ENCODE assay signal across 9 cellular contexts in the genomic region with DNA sequence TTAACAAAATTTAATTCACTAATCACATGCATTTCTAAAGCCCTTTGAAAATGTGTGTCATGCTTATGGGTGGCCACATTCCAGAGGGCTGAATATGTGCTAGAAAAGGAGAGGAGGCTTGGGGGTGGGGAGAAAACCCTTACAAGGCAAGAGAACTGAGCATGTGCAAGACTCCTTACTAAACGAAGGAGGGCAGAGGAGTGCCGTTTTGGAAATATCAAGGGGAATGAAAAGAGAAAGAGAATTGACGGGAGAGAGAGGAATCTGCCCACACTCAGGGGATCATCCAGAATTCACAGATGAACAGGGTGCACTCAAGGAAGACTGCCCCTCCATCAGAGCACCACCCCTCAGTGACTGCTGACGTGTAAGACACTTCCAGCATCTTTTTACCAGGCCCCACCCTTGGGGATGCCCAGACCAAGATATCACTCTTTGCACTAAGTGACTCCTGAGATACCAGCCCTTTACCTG. TPM values are rescaled to one million over a fixed set of nuclear protein-coding genes. Genes with fewer than 3 reads are reported as not detected.
DNase-seq lines count a peak whose midpoint lies in the region; ATAC-seq, FAIRE-seq and TF ChIP-seq lines count a peak whose summit lies in the region.
"Had no signal": no experiment of that assay in that cellular context is flagged by ENCODE, and none has a peak within 500 bp of the region (broad histone marks: within the 10 kb centered on the region; RNA-seq: fewer than 3 reads in every experiment).

No MANE protein-coding gene starts in this region.

- no peaks in the 10 kb centered on the region for H3K36me3 Mint-ChIP-seq in activated T-helper 17 cell treated with anti-CD3 and anti-CD28 coated beads, Interleukin-2, amount 50 U/mL, for 72 hours (ENCODE audit: low read depth)
- no peaks in the 10 kb centered on the region for H3K36me3 Mint-ChIP-seq in immature natural killer cell

- no peak overlapping the region for H4K5ac ChIP-seq in mesendoderm (ENCODE audit: low read length)

- CTCF ChIA-PET in A549 (lab: Yijun Ruan, JAX), result no interaction called here

- H3K4me1 Mint-ChIP-seq in activated T-helper 17 cell treated with anti-CD3 and anti-CD28 coated beads, Interleukin-2, amount 50 U/mL, for 72 hours, result no peaks in the 10 kb centered on the region
- peaks cover 0 to 12% of the 10 kb centered on the region in 2 donors for H3K4me1 Mint-ChIP-seq in immature natural killer cell

- H3K18ac ChIP-seq in mesendoderm (ENCODE audit: low read length), result no peak overlapping the region

- no peaks in the 10 kb centered on the region for H3K79me1 ChIP-seq in mesendoderm (ENCODE audit: low read length)

- ATAC-seq in A549, result peak; percentile 83 to 85
- ATAC-seq in activated T-helper 17 cell treated with anti-CD3 and anti-CD28 coated beads, Interleukin-2, amount 50 U/mL, for 72 hours (replicated peaks), result no peak

- H3K4me3 ChIP-seq in A549 (peak overlapping the region; percentile 47), mesendoderm (ENCODE audit: low read length) (no peak overlapping the region)

- H3K27ac Mint-ChIP-seq in activated T-helper 17 cell treated with anti-CD3 and anti-CD28 coated beads, Interleukin-2, amount 50 U/mL, for 72 hours, result no peak overlapping the region
- H3K27ac Mint-ChIP-seq in immature natural killer cell, result peak overlapping the region in 1 of 6 donors; percentile 35

- no peaks in the 10 kb centered on the region for H3K9me3 Mint-ChIP-seq in activated T-helper 17 cell treated with anti-CD3 and anti-CD28 coated beads, Interleukin-2, amount 50 U/mL, for 72 hours
- H3K9me3 Mint-ChIP-seq in immature natural killer cell, result no peaks in the 10 kb centered on the region

- H2BK120ac ChIP-seq in mesendoderm (ENCODE audit: low read depth, low read length), result no peak overlapping the region

- H3K27me3 Mint-ChIP-seq in activated T-helper 17 cell treated with anti-CD3 and anti-CD28 coated beads, Interleukin-2, amount 50 U/mL, for 72 hours, result peaks cover 3% of the 10 kb centered on the region
- peaks cover 0 to 1% (median 0%) of the 10 kb centered on the region in 3 donors for H3K27me3 Mint-ChIP-seq in immature natural killer cell (ENCODE audit: low read depth in 3 of 3)

- TF ChIP-seq RAD21 in A549 (conservative IDR thresholded peaks at IDR 0.05 in 1 of 2, IDR thresholded peaks at IDR 0.05 in 1 of 2), result peak in 1 of 2 experiments; percentile 55; a peak in 3 of 5 replicates

- TF ChIP-seq CTCF in A549 (IDR thresholded peaks at IDR 0.05), result no peak; the same call in 2 of the 3 replicates

- POLR2A ChIA-PET in A549 (lab: Yijun Ruan, JAX), result no interaction called here

- DNase-seq in A549 (ENCODE audit: low read depth in 1 of 2, low spot score in 1 of 2), result peak; percentile 71 to 95
- DNase-seq in LoVo (ENCODE audit: low spot score), result peak; percentile 74
- DNase-seq in ecto neural progenitor cell (ENCODE audit: low spot score), result peak; percentile 62
- peak; percentile 96 for DNase-seq in mesendoderm
- DNase-seq in immature natural killer cell, result no peak
- DNase-seq in stimulated activated naive CD4-positive, alpha-beta T cell (lab: John Stamatoyannopoulos, UW), result no peak
- no peak for DNase-seq in stimulated activated CD8-positive, alpha-beta memory T cell treated with anti-CD3 and anti-CD28 coated beads, Interleukin-4, amount 100 ng/mL, for 48 hours
- DNase-seq: NCI-H510A had no signal

- H3K56ac ChIP-seq in mesendoderm (ENCODE audit: low read length), result peak overlapping the region; percentile 62

- H3K9ac ChIP-seq in mesendoderm (ENCODE audit: low read length), result peak overlapping the region; percentile 42

- 0% methylated on average over 4 of the region's 4 CpGs for WGBS in A549 (ENCODE audit: missing lambda C conversion rate)
- WGBS in mesendoderm (ENCODE audit: extremely low coverage, insufficient coverage, low lambda C conversion rate), result no CpG with 5 or more reads among the region's 4 CpGs

- H3K4me1 ChIP-seq in A549, result peaks cover 52% of the 10 kb centered on the region
- peaks cover 6% of the 10 kb centered on the region for H3K4me1 ChIP-seq in mesendoderm (ENCODE audit: control insufficient read depth, low read depth, low read length)

- H2AK5ac ChIP-seq in mesendoderm (ENCODE audit: low read length), result no peak overlapping the region

- no peak overlapping the region for H3K4ac ChIP-seq in mesendoderm (ENCODE audit: low read depth, low read length)

- H3K27ac ChIP-seq in A549 (peak overlapping the region; percentile 88 to 90), mesendoderm (ENCODE audit: low read depth, low read length) (peak overlapping the region; percentile 81)

- no peaks in the 10 kb centered on the region for H3K9me3 ChIP-seq in A549

- no peaks in the 10 kb centered on the region for H3K79me2 ChIP-seq in mesendoderm (ENCODE audit: control insufficient read depth, insufficient read depth, low read length)

- H3K4me3 Mint-ChIP-seq in activated T-helper 17 cell treated with anti-CD3 and anti-CD28 coated beads, Interleukin-2, amount 50 U/mL, for 72 hours, result no peak overlapping the region
- no peak overlapping the region for H3K4me3 Mint-ChIP-seq in immature natural killer cell

- TF ChIP-seq EP300 in A549 (IDR thresholded peaks at IDR 0.05), result peak in 1 of 2 experiments; percentile 53; a peak in 3 of 5 replicates

- no peak overlapping the region for H2BK5ac ChIP-seq in mesendoderm (ENCODE audit: low read length)

- no peaks in the 10 kb centered on the region for H3K36me3 ChIP-seq in mesendoderm (ENCODE audit: control insufficient read depth, insufficient read depth, low read length)

- TF ChIP-seq POLR2A in A549 (IDR thresholded peaks at IDR 0.05; ENCODE audit: low read length), result no peak

- FAIRE-seq in A549 (lab: Jason Lieb, UNC), result peak; percentile 92

- peak overlapping the region; percentile 90 for H3K4me2 ChIP-seq in A549
- H3K4me2 ChIP-seq in mesendoderm (ENCODE audit: low read length), result peak overlapping the region; percentile 47

- no peak overlapping the region for H4K8ac ChIP-seq in mesendoderm (ENCODE audit: low read depth, low read length)

- no peaks in the 10 kb centered on the region for H3K27me3 ChIP-seq in mesendoderm (ENCODE audit: insufficient read depth, low read length, poor library complexity)

- H3K23ac ChIP-seq in mesendoderm (ENCODE audit: low read length), result no peak overlapping the region

- H2BK15ac ChIP-seq in mesendoderm (replicated peaks; ENCODE audit: low read depth), result no peak overlapping the region

TF ChIP-seq in A549, 52 proteins besides CTCF, POLR2A, EP300 and RAD21 (continues in another document):
- TF ChIP-seq CBX2 (IDR thresholded peaks at IDR 0.05; ENCODE audit: borderline replicate concordance, low read depth) (no peak), RFX5 (IDR thresholded peaks at IDR 0.05) (peak; percentile 86), BHLHE40 (IDR thresholded peaks at IDR 0.05; ENCODE audit: low read depth, low read length) (no peak), FOSL2 (IDR thresholded peaks at IDR 0.05) (peak; percentile 71), FOSL2 (CRISPR knock-in tag; IDR thresholded peaks at IDR 0.05) (peak; percentile 93), FOSB (CRISPR knock-in tag; IDR thresholded peaks at IDR 0.05) (no peak), PHF8 (IDR thresholded peaks at IDR 0.05; ENCODE audit: borderline replicate concordance, low read depth) (0 out of 2 replicates have a peak, but pooled peaks have one; percentile 21), ZC3H11A (IDR thresholded peaks at IDR 0.05) (no peak), HES2 (IDR thresholded peaks at IDR 0.05) (no peak), TFCP2L1 (CRISPR knock-in tag; IDR thresholded peaks at IDR 0.05) (no peak), EHF (CRISPR knock-in tag; IDR thresholded peaks at IDR 0.05) (no peak), MAFK (IDR thresholded peaks at IDR 0.05; ENCODE audit: partially characterized antibody) (peak; percentile 43), JUNB (IDR thresholded peaks at IDR 0.05) (peak; percentile 64; the same call in 1 of the 2 replicates), RARB (CRISPR knock-in tag; IDR thresholded peaks at IDR 0.05) (no peak), CEBPB (IDR thresholded peaks at IDR 0.05) (peak in 1 of 2 experiments; percentile 68; a peak in 2 of 4 replicates), GATA3 (IDR thresholded peaks at IDR 0.05; ENCODE audit: borderline replicate concordance) (peak; percentile 81; the same call in 1 of the 2 replicates), CHD2 (IDR thresholded peaks at IDR 0.05; ENCODE audit: low read length, partially characterized antibody) (peak; percentile 38), BCL3 (IDR thresholded peaks at IDR 0.05) (peak; percentile 61; the same call in 1 of the 3 replicates)
- TF ChIP-seq, protein P1, sequence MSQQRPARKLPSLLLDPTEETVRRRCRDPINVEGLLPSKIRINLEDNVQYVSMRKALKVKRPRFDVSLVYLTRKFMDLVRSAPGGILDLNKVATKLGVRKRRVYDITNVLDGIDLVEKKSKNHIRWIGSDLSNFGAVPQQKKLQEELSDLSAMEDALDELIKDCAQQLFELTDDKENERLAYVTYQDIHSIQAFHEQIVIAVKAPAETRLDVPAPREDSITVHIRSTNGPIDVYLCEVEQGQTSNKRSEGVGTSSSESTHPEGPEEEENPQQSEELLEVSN (IDR thresholded peaks at IDR 0.05; ENCODE audit: borderline replicate concordance, low read depth), result peak; percentile 29; the same call in 1 of the 2 replicates

RNA-seq across cellular contexts. Expression of gene TSC22D2, which starts 37.9 kb away (rescaled TPM):
- 13.8 and 13.9 TPM in 2 replicates for polyA plus RNA-seq in A549 (2011; rRNA removed)
- polyA plus RNA-seq in A549 (2012; cell fraction: cytosol; rRNA removed), result 3.2 and 4.0 TPM in 2 replicates
- 5.5 and 7.9 TPM in 2 replicates for polyA plus RNA-seq in A549 (2012; cell fraction: nucleus; rRNA removed)
- polyA plus RNA-seq in A549 (2017; fragmentation: RNase III; extraction: RNeasy Plus Mini Kit Qiagen cat#74134 plus additional on column Dnase treatment), result 8.8 to 11.1 TPM (median 10.1 TPM) in 3 replicates
- 27.4 and 34.4 TPM in 2 replicates for polyA minus RNA-seq in A549 (2011; rRNA and poly(A)+ RNA removed)
- 17.9 TPM for polyA plus RNA-seq in mesendoderm (2013, experiment 1 of 2)
- polyA plus RNA-seq in mesendoderm (2013, experiment 2 of 2), result 18.6 TPM
- 10 to 100 TPM; 13.9 to 14.6 TPM for total RNA-seq in activated T-helper 17 cell treated with anti-CD3 and anti-CD28 coated beads, Interleukin-2, amount 50 U/mL, for 72 hours
- 10 to 100 TPM in 1 of 3 donors, 1 to 10 TPM in 2; 6.4 to 10.4 (median 9.0) TPM for polyA plus RNA-seq in immature natural killer cell

Comparison
In these comparisons a context has a peak if more than half of its experiments do, and no peak if none do; other contexts are left out.
1. DNase-seq: peak in A549 (2 of 2), LoVo (single experiment), ecto neural progenitor cell (single experiment) and mesendoderm (single experiment); none in immature natural killer cell (0 of 3), stimulated activated naive CD4-positive, alpha-beta T cell (0 of 6) and stimulated activated CD8-positive, alpha-beta memory T cell treated with anti-CD3 and anti-CD28 coated beads, Interleukin-4, amount 100 ng/mL, for 48 hours (single experiment).